In genomic region chr7:92244803-92245486, GRCh38 we compare ENCODE assay signal across 8 cellular contexts. TPM values are rescaled to one million over a fixed set of nuclear protein-coding genes. Genes with fewer than 3 reads are reported as not detected.
DNase-seq lines count a peak whose midpoint lies in the region; ATAC-seq and TF ChIP-seq lines count a peak whose summit lies in the region.

No MANE protein-coding gene starts in this region.

- H3K9me3 ChIP-seq in right lobe of liver (no peaks in the 10 kb centered on the region), thymus (ENCODE audit: control insufficient read depth) (no peaks in the 10 kb centered on the region)

- H3K27ac ChIP-seq in right lobe of liver = peak overlapping the region; percentile 84 to 88 (median 85)
- H3K27ac ChIP-seq in thymus (ENCODE audit: low read depth) = peak overlapping the region; percentile 95

- H3K27me3 ChIP-seq in right lobe of liver (no peaks in the 10 kb centered on the region), thymus (ENCODE audit: control insufficient read depth, insufficient read depth) (no peaks in the 10 kb centered on the region)

- TF ChIP-seq POLR2A in right lobe of liver (IDR thresholded peaks at IDR 0.05) = no peak

- H3K36me3 ChIP-seq in right lobe of liver (peaks cover 0 to 16% (median 2%) of the 10 kb centered on the region in 4 donors), thymus (ENCODE audit: control insufficient read depth, insufficient read depth) (no peaks in the 10 kb centered on the region)

- 0% methylated on average over 11 of the region's 11 CpGs for WGBS in right lobe of liver (ENCODE audit: insufficient coverage, low coverage, low lambda C conversion rate, missing lambda C conversion rate)
- WGBS in thymus = 2% methylated on average over 11 of the region's 11 CpGs

- intact Hi-C loops in right lobe of liver (cut with DNase I) = no loop called here

- H3K4me3 ChIP-seq in cardiac fibroblast (replicated peaks in 1 of 2; ENCODE audit: low read depth in 2 of 2, low read length in 2 of 2) (peak overlapping the region; percentile 70 to 88), right lobe of liver (peak overlapping the region; percentile 81 to 90 (median 87)), thymus (ENCODE audit: low read length) (peak overlapping the region; percentile 94)

- DNase-seq in COR-L47 (lab: John Stamatoyannopoulos, UW) = peak; percentile 46
- DNase-seq in NCI-H69 (lab: John Stamatoyannopoulos, UW) = peak; percentile 62
- DNase-seq in cardiac fibroblast (ENCODE audit: low read depth in 2 of 2) = peak; percentile 29 to 36
- DNase-seq in right lobe of liver = no peak
- no peak for DNase-seq in H4 (ENCODE audit: low spot score)

- H3K4me1 ChIP-seq in right lobe of liver (peaks cover 0 to 24% (median 4%) of the 10 kb centered on the region in 4 donors), thymus (ENCODE audit: control insufficient read depth, insufficient read depth, low read length) (peaks cover 9% of the 10 kb centered on the region)

- no peak for TF ChIP-seq CTCF in cardiac fibroblast (IDR thresholded peaks at IDR 0.05; ENCODE audit: low read depth, low read length)
- TF ChIP-seq CTCF in right lobe of liver (IDR thresholded peaks at IDR 0.05) = no peak

- ATAC-seq in GM21515 (IDR thresholded peaks at IDR 0.05; ENCODE audit: unreplicated experiment) (peak; percentile 2), right lobe of liver (peak; percentile 16 to 38 (median 30)), HG03108 (IDR thresholded peaks at IDR 0.05; ENCODE audit: unreplicated experiment) (no peak)

RNA-seq across cellular contexts. Expression of gene KRIT1, which starts 0.8 kb away (rescaled TPM):
- 10 to 100 TPM; 15.9 to 32.3 (median 22.6) TPM for total RNA-seq in right lobe of liver
- polyA plus RNA-seq in thymus = 29.3 TPM
- 29.5 and 38.1 TPM in 2 replicates for total RNA-seq in H4 (2014; rRNA removed; shearing (Covaris generic))

RNA-seq across cellular contexts. Expression of gene ANKIB1, which starts 0.8 kb away (rescaled TPM):
- 10 to 100 TPM in 5 of 6 experiments, 1 to 10 TPM in 1; 9.3 to 20.8 (median 15.0) TPM for total RNA-seq in right lobe of liver
- 27.0 TPM for polyA plus RNA-seq in thymus
- total RNA-seq in H4 (2014; rRNA removed; shearing (Covaris generic)) = 31.9 and 39.2 TPM in 2 replicates

Comparison
In these comparisons a context has a peak if more than half of its experiments do, and no peak if none do; other contexts are left out.
1. DNase-seq: peak in COR-L47 (single experiment), NCI-H69 (single experiment) and cardiac fibroblast (2 of 2); none in right lobe of liver (0 of 3) and H4 (single experiment).
2. Peak in every context shown above with its lines, with median percentiles within 50 percentile points of each other: H3K4me3 ChIP-seq.